ENCODE assay signal across 19 cellular contexts in the genomic region with DNA sequence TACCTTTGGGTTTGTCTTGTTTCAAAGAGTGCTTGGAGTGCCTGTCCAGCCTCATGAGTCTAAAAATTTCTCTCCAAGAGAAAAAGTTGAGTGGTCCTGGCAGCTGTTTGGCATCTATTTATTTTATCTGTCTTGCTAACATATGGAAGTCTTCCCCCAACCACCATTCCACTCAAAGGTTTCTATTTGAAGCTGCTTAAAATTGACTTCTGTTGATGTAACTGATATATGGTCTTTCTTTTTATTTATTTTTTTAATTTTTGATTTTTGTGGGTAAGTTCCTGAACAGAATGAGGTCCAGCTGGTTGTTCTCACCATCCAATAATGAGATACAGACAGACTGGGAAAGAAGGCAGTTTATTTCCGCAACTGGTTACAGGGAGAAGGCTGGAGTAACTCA.
"Had no signal": no experiment of that assay in that cellular context is flagged by ENCODE, and none has a peak within 500 bp of the region (broad histone marks: within the 10 kb centered on the region; RNA-seq: fewer than 3 reads in every experiment).

No MANE protein-coding gene starts in this region.

- H3K27ac ChIP-seq: body of pancreas, foreskin keratinocyte, ovary, prostate gland, transverse colon, uterus had no signal

- H3K36me3 ChIP-seq: ovary, prostate gland, transverse colon, uterus had no signal

- H3K9me3 ChIP-seq: body of pancreas, ovary, prostate gland, uterus had no signal

- H3K4me3 ChIP-seq: body of pancreas, lung, ovary, prostate gland, transverse colon, uterus had no signal

- H3K4me1 ChIP-seq: body of pancreas, foreskin keratinocyte, prostate gland, transverse colon, uterus had no signal

- H3K27me3 ChIP-seq: body of pancreas, foreskin keratinocyte, ovary, transverse colon, uterus had no signal

- ATAC-seq: activated T-cell treated with anti-CD3 and anti-CD28 coated beads, Interleukin-2, amount 50 U/mL, for 4 hours; body of pancreas; foreskin keratinocyte; left lobe of liver; natural killer cell; stimulated activated effector memory CD8-positive, alpha-beta T cell treated with anti-CD3 and anti-CD28 coated beads, Interleukin-12 subunit alpha, Interleukin-12 subunit beta, amount 100 ng/mL, for 72 hours; stimulated activated naive CD8-positive, alpha-beta T cell treated with anti-CD3 and anti-CD28 coated beads, Interleukin-15, amount 100 ng/mL, for 72 hours had no signal

- DNase-seq: activated CD4-positive, alpha-beta T cell treated with anti-CD3 and anti-CD28 coated beads, Interleukin-2, amount 50 U/mL, for 48 hours; activated CD8-positive, alpha-beta memory T cell treated with anti-CD3 and anti-CD28 coated beads, Interleukin-2, amount 50 U/mL, for 48 hours; activated naive CD4-positive, alpha-beta T cell treated with Interleukin-2 at 50 U/mL for 16 hours; activated naive CD8-positive, alpha-beta T cell treated with anti-CD3 and anti-CD28 coated beads, Interleukin-2, amount 10 ng/mL, durations not matched to agents 7 days and 5 days; activated T-cell treated with anti-CD3 and anti-CD28 coated beads, Interleukin-2, amount 50 U/mL, for 4 hours; body of pancreas; effector CD4-positive, alpha-beta T cell; foreskin keratinocyte; kidney; natural killer cell; ovary; stimulated activated CD4-positive, alpha-beta T cell treated with anti-CD3 and anti-CD28 coated beads, Interleukin-1b, Interleukin-23, amount 100 ng/mL, for 48 hours; stimulated activated naive CD8-positive, alpha-beta T cell treated with anti-CD3 and anti-CD28 coated beads, Interleukin-15, amount 100 ng/mL, for 72 hours; transverse colon; uterus had no signal
